9 cellular contexts compared by ENCODE assay signal in the genomic region with DNA sequence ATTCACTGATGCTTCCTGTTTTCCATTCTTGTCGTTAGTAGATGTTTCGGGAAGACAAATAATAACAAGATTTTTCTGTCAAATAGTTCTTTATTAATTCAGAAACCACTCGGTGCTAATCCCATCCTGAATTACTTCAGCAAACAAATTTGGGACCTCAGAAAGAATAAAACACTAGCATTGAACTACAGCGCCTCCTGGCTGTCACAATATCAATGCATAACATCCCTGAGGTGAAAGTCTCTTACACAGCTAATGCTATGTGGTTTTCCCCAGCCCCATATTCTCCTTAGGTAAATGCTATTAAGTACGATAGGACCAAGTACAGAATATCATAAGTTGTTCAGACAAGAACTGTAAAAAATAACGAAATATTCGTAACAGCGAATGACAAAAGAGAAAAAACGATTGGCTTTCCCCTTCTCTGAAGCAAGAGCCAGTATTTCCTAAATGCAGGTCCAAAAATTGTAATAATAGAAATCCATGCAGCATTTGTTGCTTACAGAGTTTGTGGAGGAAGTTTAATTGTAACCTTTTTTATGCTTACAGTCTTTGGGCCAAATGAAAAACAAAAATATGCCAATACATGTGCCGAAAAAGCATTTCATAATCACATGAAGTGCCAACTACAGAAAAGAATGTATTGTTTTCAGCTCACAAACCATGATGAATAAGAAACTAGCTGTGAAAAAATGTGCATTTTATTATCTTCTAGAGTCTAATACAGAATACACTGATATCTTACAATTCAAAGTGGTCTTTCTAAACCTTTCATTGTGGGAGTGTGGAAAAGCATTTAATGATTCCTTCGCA. TPM values are rescaled to one million over a fixed set of nuclear protein-coding genes. Genes with fewer than 3 reads are reported as not detected.
A peak's percentile ranks its signal among the peaks of the same experiment; 100 is the strongest.
DNase-seq lines count a peak whose midpoint lies in the region; ATAC-seq and TF ChIP-seq lines count a peak whose summit lies in the region.
"Had no signal": no experiment of that assay in that cellular context is flagged by ENCODE, and none has a peak within 500 bp of the region (broad histone marks: within the 10 kb centered on the region; RNA-seq: fewer than 3 reads in every experiment).

No MANE protein-coding gene starts in this region.

- ATAC-seq in GM18517 (IDR thresholded peaks at IDR 0.05; ENCODE audit: unreplicated experiment) (peak; percentile 50), GM21619 (IDR thresholded peaks at IDR 0.05; ENCODE audit: unreplicated experiment) (no peak)
- ATAC-seq in naive thymus-derived CD4-positive, alpha-beta T cell, result peak; percentile 85
- ATAC-seq in stimulated activated naive CD8-positive, alpha-beta T cell treated with anti-CD3 and anti-CD28 coated beads, Interleukin-15, amount 100 ng/mL, for 72 hours, result peak; percentile 65

- peak; percentile 34 for DNase-seq in AG08396 (ENCODE audit: low spot score)
- DNase-seq in NCI-H2227 treated with DMSO at 0.1 percent for 48 hours (lab: John Stamatoyannopoulos, UW), result peak; percentile 46
- DNase-seq in activated CD4-positive, alpha-beta T cell treated with anti-CD3 and anti-CD28 coated beads, Interleukin-2, amount 50 U/mL, for 24 hours (ENCODE audit: low read depth in 1 of 2, low spot score in 1 of 2), result peak; percentile 1 to 39
- peak; percentile 63 for DNase-seq in endothelial cell (ENCODE audit: low spot score)
- DNase-seq in naive thymus-derived CD4-positive, alpha-beta T cell, result peak; percentile 12 to 63 (median 43)
- DNase-seq in stimulated activated naive CD8-positive, alpha-beta T cell treated with anti-CD3 and anti-CD28 coated beads, Interleukin-15, amount 100 ng/mL, for 72 hours, result peak; percentile 27 to 44

- H3K4me1 Mint-ChIP-seq in endothelial cell (ENCODE audit: unreplicated experiment), result no peaks in the 10 kb centered on the region
- H3K4me1 Mint-ChIP-seq in naive thymus-derived CD4-positive, alpha-beta T cell, result peaks cover 0 to 5% (median 0%) of the 10 kb centered on the region in 7 donors
- H3K4me1 Mint-ChIP-seq in stimulated activated naive CD8-positive, alpha-beta T cell treated with anti-CD3 and anti-CD28 coated beads, Interleukin-15, amount 100 ng/mL, for 72 hours, result no peaks in the 10 kb centered on the region

- H3K9me3 ChIP-seq in naive thymus-derived CD4-positive, alpha-beta T cell (ENCODE audit: control insufficient read depth in 2 of 3, low read length in 3 of 3), result no peaks in the 10 kb centered on the region

- H3K36me3 Mint-ChIP-seq in endothelial cell (ENCODE audit: low read depth, unreplicated experiment), result no peaks in the 10 kb centered on the region
- H3K36me3 Mint-ChIP-seq in naive thymus-derived CD4-positive, alpha-beta T cell, result no peaks in the 10 kb centered on the region

- H3K27ac Mint-ChIP-seq in endothelial cell (ENCODE audit: unreplicated experiment), result no peak overlapping the region
- no peak overlapping the region for H3K27ac Mint-ChIP-seq in naive thymus-derived CD4-positive, alpha-beta T cell
- no peak overlapping the region for H3K27ac Mint-ChIP-seq in stimulated activated naive CD8-positive, alpha-beta T cell treated with anti-CD3 and anti-CD28 coated beads, Interleukin-15, amount 100 ng/mL, for 72 hours

- POLR2A ChIA-PET in naive thymus-derived CD4-positive, alpha-beta T cell (lab: Charles Lee), result interaction anchor here (1.0 kb wide), 1 partner anchor 81 kb away, joined by 3 read pairs; a partner anchor contains a TSS

- H3K4me3 Mint-ChIP-seq in endothelial cell (ENCODE audit: unreplicated experiment), result no peak overlapping the region
- H3K4me3 Mint-ChIP-seq in naive thymus-derived CD4-positive, alpha-beta T cell, result no peak overlapping the region
- H3K4me3 Mint-ChIP-seq in stimulated activated naive CD8-positive, alpha-beta T cell treated with anti-CD3 and anti-CD28 coated beads, Interleukin-15, amount 100 ng/mL, for 72 hours, result no peak overlapping the region

- CTCF ChIA-PET in naive thymus-derived CD4-positive, alpha-beta T cell (lab: Charles Lee), result interaction anchor here (0.5 to 8.7 kb wide), 11 partner anchors 9 to 459 kb away, joined by 3 to 106 read pairs (median 4); no protein-coding TSS in a partner anchor

- no peak overlapping the region for H3K27ac ChIP-seq in naive thymus-derived CD4-positive, alpha-beta T cell (ENCODE audit: low read depth, low read length)

- no peaks in the 10 kb centered on the region for H3K4me1 ChIP-seq in naive thymus-derived CD4-positive, alpha-beta T cell (ENCODE audit: control insufficient read depth in 2 of 2, insufficient read depth in 2 of 2, low read length in 2 of 2)

- no peaks in the 10 kb centered on the region for H3K36me3 ChIP-seq in naive thymus-derived CD4-positive, alpha-beta T cell (ENCODE audit: control insufficient read depth in 2 of 3, insufficient read depth in 3 of 3, low read length in 3 of 3)

- TF ChIP-seq CTCF in endothelial cell (IDR thresholded peaks at IDR 0.05; ENCODE audit: unreplicated experiment), result peak; percentile 82

- H3K9me3 Mint-ChIP-seq in endothelial cell (ENCODE audit: unreplicated experiment), result no peaks in the 10 kb centered on the region
- H3K9me3 Mint-ChIP-seq in naive thymus-derived CD4-positive, alpha-beta T cell, result no peaks in the 10 kb centered on the region
- H3K9me3 Mint-ChIP-seq in stimulated activated naive CD8-positive, alpha-beta T cell treated with anti-CD3 and anti-CD28 coated beads, Interleukin-15, amount 100 ng/mL, for 72 hours, result no peaks in the 10 kb centered on the region

- H3K27me3 ChIP-seq in naive thymus-derived CD4-positive, alpha-beta T cell (ENCODE audit: control insufficient read depth in 2 of 2, insufficient read depth in 2 of 2, low read length in 2 of 2), result no peaks in the 10 kb centered on the region

- intact Hi-C loops in naive thymus-derived CD4-positive, alpha-beta T cell (cut with micrococcal nuclease), result loop anchor here (1.0 to 10.0 kb wide), 10 partner anchors 73 to 492 kb away; a partner anchor contains a TSS

- H3K27me3 Mint-ChIP-seq in endothelial cell (ENCODE audit: unreplicated experiment), result no peaks in the 10 kb centered on the region
- H3K27me3 Mint-ChIP-seq in naive thymus-derived CD4-positive, alpha-beta T cell, result peaks cover 0 to 4% (median 2%) of the 10 kb centered on the region in 5 donors
- H3K27me3 Mint-ChIP-seq in stimulated activated naive CD8-positive, alpha-beta T cell treated with anti-CD3 and anti-CD28 coated beads, Interleukin-15, amount 100 ng/mL, for 72 hours, result peaks cover 8% of the 10 kb centered on the region

- H3K4me3 ChIP-seq in naive thymus-derived CD4-positive, alpha-beta T cell (ENCODE audit: low read length), result no peak overlapping the region

RNA-seq across cellular contexts. Expression of a gene that starts 47.3 kb away (rescaled TPM):
- total RNA-seq in endothelial cell (ENCODE audit: unreplicated experiment), result not detected
- total RNA-seq in naive thymus-derived CD4-positive, alpha-beta T cell, result not detected
- polyA plus RNA-seq in naive thymus-derived CD4-positive, alpha-beta T cell, result not detected
- total RNA-seq: temporal lobe had no signal
